Comparison of ENCODE assay signal across 18 cellular contexts in genomic region chr7:81608748-81609382, GRCh38.
DNase-seq lines count a peak whose midpoint lies in the region; ATAC-seq and TF ChIP-seq lines count a peak whose summit lies in the region.
"Had no signal": no experiment of that assay in that cellular context is flagged by ENCODE, and none has a peak within 500 bp of the region (broad histone marks: within the 10 kb centered on the region; RNA-seq: fewer than 3 reads in every experiment).

No MANE protein-coding gene starts in this region.

- H3F3A ChIP-seq in PC-9 (ENCODE audit: insufficient read depth, low read depth), result no peaks in the 10 kb centered on the region

- peak overlapping the region; percentile 2; the same call in 1 of the 2 replicates for H2AFZ ChIP-seq in PC-9

- POLR2A ChIA-PET in PC-9 (lab: Charles Lee; ENCODE audit: unreplicated experiment), result no interaction called here

- H3K9me2 ChIP-seq in PC-9 (ENCODE audit: insufficient read depth), result no peaks in the 10 kb centered on the region

- H3K4me2 ChIP-seq in PC-9, result no peak overlapping the region

- H3K27ac ChIP-seq in PC-9 (no peak overlapping the region), right atrium auricular region (no peak overlapping the region)

- TF ChIP-seq CTCF in PC-9 (conservative IDR thresholded peaks at IDR 0.05) (no peak), epithelial cell of esophagus (IDR thresholded peaks at IDR 0.05; ENCODE audit: insufficient read depth, low read depth, low read length, missing control alignments) (no peak), right atrium auricular region (IDR thresholded peaks at IDR 0.05) (no peak)

- H3K9me3 ChIP-seq in PC-9 (ENCODE audit: insufficient read depth, low read depth) (no peaks in the 10 kb centered on the region), right atrium auricular region (no peaks in the 10 kb centered on the region)

- H3K36me3 ChIP-seq in PC-9 (ENCODE audit: low read depth) (no peaks in the 10 kb centered on the region), right atrium auricular region (no peaks in the 10 kb centered on the region)

- intact Hi-C loops in PC-9 (cut with micrococcal nuclease; ENCODE audit: unreplicated experiment), result no loop called here

- no peaks in the 10 kb centered on the region for H3K4me1 ChIP-seq in PC-9 (replicated peaks; ENCODE audit: insufficient read depth)
- H3K4me1 ChIP-seq in right atrium auricular region, result no peaks in the 10 kb centered on the region

- no peaks in the 10 kb centered on the region for H3K79me2 ChIP-seq in PC-9 (ENCODE audit: low read depth)

- no peak overlapping the region for H3K4me3 ChIP-seq in PC-9
- no peak overlapping the region for H3K4me3 ChIP-seq in epithelial cell of esophagus (ENCODE audit: low read length)
- H3K4me3 ChIP-seq in right atrium auricular region, result no peak overlapping the region

- no peak for ATAC-seq in GM18502 (IDR thresholded peaks at IDR 0.05; ENCODE audit: poor library complexity, unreplicated experiment)
- ATAC-seq: activated CD4-positive, alpha-beta T cell treated with anti-CD3 and anti-CD28 coated beads for 36 hours; activated T-cell treated with anti-CD3 and anti-CD28 coated beads, Interleukin-2, amount 50 U/mL, for 72 hours; effector memory CD8-positive, alpha-beta T cell; T-cell had no signal

- H3K27me3 ChIP-seq in PC-9 (ENCODE audit: insufficient read depth, low read depth) (no peaks in the 10 kb centered on the region), right atrium auricular region (no peaks in the 10 kb centered on the region)

- no TSS peak for BruUV-seq in PC-9 (replicated peaks; lab: Mats Ljungman, UMichigan)

- peak; percentile 51 for DNase-seq in HCEC 1CT
- DNase-seq in PC-9, result no peak
- DNase-seq in epithelial cell of esophagus (ENCODE audit: low read depth), result peak; percentile 80
- peak; percentile 74 for DNase-seq in renal cortical epithelial cell (ENCODE audit: low read depth)
- no peak for DNase-seq in right atrium auricular region (ENCODE audit: low spot score)
- no peak for DNase-seq in islet precursor cell
- DNase-seq: activated CD4-positive, alpha-beta T cell treated with anti-CD3 and anti-CD28 coated beads for 36 hours; activated naive CD4-positive, alpha-beta T cell treated with anti-CD3 and anti-CD28 coated beads, Interleukin-2, amount 50 U/mL, for 16 hours; activated T-cell treated with anti-CD3 and anti-CD28 coated beads, Interleukin-2, amount 50 U/mL, for 72 hours; aorta; effector memory CD8-positive, alpha-beta T cell; head of caudate nucleus; NCI-H187; NCI-H748 treated with DMSO at 0.1 percent for 48 hours; nephron progenitor cell; OCI-M1; T-cell had no signal

- CTCF ChIA-PET in PC-9 (lab: Charles Lee), result no interaction called here

- no peaks in the 10 kb centered on the region for H4K20me1 ChIP-seq in PC-9 (ENCODE audit: insufficient read depth)

Comparison
In these comparisons a context has a peak if more than half of its experiments do, and no peak if none do; other contexts are left out.
1. DNase-seq: peak in HCEC 1CT (single experiment), epithelial cell of esophagus (single experiment) and renal cortical epithelial cell (single experiment); none in PC-9 (0 of 2), right atrium auricular region (single experiment) and islet precursor cell (single experiment).